Comparison of ENCODE assay signal across 9 cellular contexts in the genomic region with DNA sequence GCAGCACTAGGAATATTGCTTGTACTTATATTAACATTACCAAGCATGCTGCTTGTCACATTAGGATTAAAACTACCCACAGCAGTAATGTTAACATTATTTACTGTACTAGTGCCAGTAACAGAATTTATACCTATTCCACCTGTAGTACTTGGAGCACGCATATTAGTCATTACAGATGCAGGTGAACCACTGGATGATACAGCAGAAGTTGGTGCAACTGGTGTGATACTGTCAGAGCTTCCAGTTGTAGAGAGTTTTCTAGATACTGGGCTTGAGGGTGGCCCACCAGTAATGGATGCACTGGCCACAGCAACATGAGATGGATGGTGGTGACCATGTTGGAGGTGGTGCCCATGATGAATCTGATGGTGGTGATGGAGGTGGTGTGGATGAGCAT. TPM values are rescaled to one million over a fixed set of nuclear protein-coding genes. Genes with fewer than 3 reads are reported as not detected.
DNase-seq lines count a peak whose midpoint lies in the region; ATAC-seq, FAIRE-seq and TF ChIP-seq lines count a peak whose summit lies in the region.
"Had no signal": no experiment of that assay in that cellular context is flagged by ENCODE, and none has a peak within 500 bp of the region (broad histone marks: within the 10 kb centered on the region; RNA-seq: fewer than 3 reads in every experiment).

No MANE protein-coding gene starts in this region.

- WGBS in K562 (ENCODE audit: insufficient coverage, low coverage, missing lambda C conversion rate) = 50% methylated on average over 1 of the region's 1 CpG

- TF ChIP-seq RAD21 in K562 (CRISPR knock-in tag; conservative IDR thresholded peaks at IDR 0.05 in 1 of 2, IDR thresholded peaks at IDR 0.05 in 1 of 2) = no peak

- H3K27me3 Mint-ChIP-seq in activated naive CD4-positive, alpha-beta T cell treated with anti-CD3 and anti-CD28 coated beads, Interleukin-2, amount 10 ng/mL, durations not matched to agents 7 days and 5 days = peaks cover 21% of the 10 kb centered on the region
- H3K27me3 Mint-ChIP-seq in memory B cell = no peaks in the 10 kb centered on the region
- H3K27me3 Mint-ChIP-seq in type B pancreatic cell = no peaks in the 10 kb centered on the region

- TF ChIP-seq EP300 in K562 (IDR thresholded peaks at IDR 0.05; ENCODE audit: low read length) = no peak

- peak; percentile 37 for FAIRE-seq in K562 (lab: Jason Lieb, UNC)

- no TSS peak for BruUV-seq in K562 (replicated peaks; lab: Mats Ljungman, UMichigan)

- no peak for DNase-seq in activated naive CD4-positive, alpha-beta T cell treated with anti-CD3 and anti-CD28 coated beads, Interleukin-2, amount 10 ng/mL, durations not matched to agents 7 days and 5 days
- no peak for DNase-seq in activated naive CD4-positive, alpha-beta T cell treated with anti-CD3 and anti-CD28 coated beads, Interleukin-2, amount 50 U/mL, for 72 hours (ENCODE audit: low spot score in 2 of 2)
- DNase-seq in K562 (ENCODE audit: extremely low read depth in 1 of 4, low spot score in 3 of 4) (no peak), memory B cell (ENCODE audit: low spot score in 2 of 2) (no peak), type B pancreatic cell (ENCODE audit: extremely low spot score, unreplicated experiment) (no peak), DMS 273 treated with DMSO at 0.1 percent for 48 hours (lab: John Stamatoyannopoulos, UW) (no peak)

- H3K9me3 Mint-ChIP-seq in activated naive CD4-positive, alpha-beta T cell treated with anti-CD3 and anti-CD28 coated beads, Interleukin-2, amount 10 ng/mL, durations not matched to agents 7 days and 5 days = no peaks in the 10 kb centered on the region
- no peaks in the 10 kb centered on the region for H3K9me3 Mint-ChIP-seq in activated naive CD4-positive, alpha-beta T cell treated with anti-CD3 and anti-CD28 coated beads, Interleukin-2, amount 50 U/mL, for 72 hours
- H3K9me3 Mint-ChIP-seq in memory B cell (no peaks in the 10 kb centered on the region), type B pancreatic cell (no peaks in the 10 kb centered on the region)

- peaks cover 40% of the 10 kb centered on the region for H3K4me1 Mint-ChIP-seq in activated naive CD4-positive, alpha-beta T cell treated with anti-CD3 and anti-CD28 coated beads, Interleukin-2, amount 10 ng/mL, durations not matched to agents 7 days and 5 days
- H3K4me1 Mint-ChIP-seq in memory B cell (peaks cover 34% of the 10 kb centered on the region), type B pancreatic cell (ENCODE audit: unreplicated experiment) (peaks cover 45% of the 10 kb centered on the region)

- H3K27ac Mint-ChIP-seq in activated naive CD4-positive, alpha-beta T cell treated with anti-CD3 and anti-CD28 coated beads, Interleukin-2, amount 10 ng/mL, durations not matched to agents 7 days and 5 days = no peak overlapping the region
- no peak overlapping the region for H3K27ac Mint-ChIP-seq in activated naive CD4-positive, alpha-beta T cell treated with anti-CD3 and anti-CD28 coated beads, Interleukin-2, amount 50 U/mL, for 72 hours
- H3K27ac Mint-ChIP-seq in memory B cell = peak overlapping the region; percentile 88
- H3K27ac Mint-ChIP-seq in type B pancreatic cell = peak overlapping the region; percentile 94

- no peak overlapping the region for H3K9ac ChIP-seq in K562 (ENCODE audit: insufficient read depth in 1 of 2, low read depth in 2 of 2, low read length in 2 of 2)

- no peak for ATAC-seq in activated naive CD4-positive, alpha-beta T cell treated with anti-CD3 and anti-CD28 coated beads, Interleukin-2, amount 50 U/mL, for 72 hours
- ATAC-seq in K562 (no peak), memory B cell (ENCODE audit: low read depth) (no peak), HG02588 (IDR thresholded peaks at IDR 0.05; ENCODE audit: unreplicated experiment) (no peak), GM18873 (IDR thresholded peaks at IDR 0.05; ENCODE audit: low FRiP score, unreplicated experiment) (no peak)
- ATAC-seq: sciatic nerve had no signal

- TF ChIP-seq CTCF in K562 (IDR thresholded peaks at IDR 0.05 in 2 of 3, conservative IDR thresholded peaks at IDR 0.05 in 1 of 3; ENCODE audit: insufficient read depth in 2 of 3, low read depth in 1 of 3, low read length in 3 of 3) (no peak), type B pancreatic cell (conservative IDR thresholded peaks at IDR 0.05) (no peak)

- intact Hi-C loops in K562 (cut with micrococcal nuclease) = no loop called here

- H3K4me2 ChIP-seq in K562 (ENCODE audit: insufficient read depth, low read length) = no peak overlapping the region

- CTCF ChIA-PET in activated naive CD4-positive, alpha-beta T cell treated with anti-CD3 and anti-CD28 coated beads, Interleukin-2, amount 10 ng/mL, durations not matched to agents 7 days and 5 days (lab: Charles Lee) = interaction anchor here (0.6 to 1.5 kb wide), 4 partner anchors 9 to 1376 kb away, joined by 3 to 4 read pairs (median 3); no protein-coding TSS in a partner anchor
- CTCF ChIA-PET in K562 (lab: Yijun Ruan, JAX; ENCODE audit: low intra/inter-chr PET ratio) = no interaction called here

- H3K36me3 ChIP-seq in K562 (ENCODE audit: control insufficient read depth, insufficient read depth, low read length) = no peaks in the 10 kb centered on the region

- POLR2A ChIA-PET in K562 (lab: Yijun Ruan, JAX) = no interaction called here

- in situ Hi-C loops in K562 (cut with MboI) = no loop called here

- no peak overlapping the region for H2AFZ ChIP-seq in K562 (ENCODE audit: low read depth, low read length)

- H3K79me2 ChIP-seq in K562 (ENCODE audit: control insufficient read depth, insufficient read depth, low read length) = no peaks in the 10 kb centered on the region

- H3K4me3 Mint-ChIP-seq in activated naive CD4-positive, alpha-beta T cell treated with anti-CD3 and anti-CD28 coated beads, Interleukin-2, amount 10 ng/mL, durations not matched to agents 7 days and 5 days = peak overlapping the region; percentile 95
- H3K4me3 Mint-ChIP-seq in memory B cell (peak overlapping the region; percentile 94), type B pancreatic cell (peak overlapping the region; percentile 98)

- peaks cover 6% of the 10 kb centered on the region for H3K36me3 Mint-ChIP-seq in activated naive CD4-positive, alpha-beta T cell treated with anti-CD3 and anti-CD28 coated beads, Interleukin-2, amount 10 ng/mL, durations not matched to agents 7 days and 5 days
- peaks cover 0 to 14% of the 10 kb centered on the region in 2 donors for H3K36me3 Mint-ChIP-seq in activated naive CD4-positive, alpha-beta T cell treated with anti-CD3 and anti-CD28 coated beads, Interleukin-2, amount 50 U/mL, for 72 hours
- H3K36me3 Mint-ChIP-seq in memory B cell = peaks cover 2% of the 10 kb centered on the region
- peaks cover 32% of the 10 kb centered on the region for H3K36me3 Mint-ChIP-seq in type B pancreatic cell

- TF ChIP-seq POLR2A in K562 (conservative IDR thresholded peaks at IDR 0.05) = no peak

- H4K20me1 ChIP-seq in K562 (replicated peaks; ENCODE audit: control insufficient read depth, insufficient read depth, low read length) = no peaks in the 10 kb centered on the region

- H3K9me1 ChIP-seq in K562 (ENCODE audit: control insufficient read depth, insufficient read depth, low read length) = no peaks in the 10 kb centered on the region

- H3K4me1 ChIP-seq in K562 (replicated peaks in 1 of 2; ENCODE audit: control insufficient read depth in 2 of 2, insufficient read depth in 2 of 2, low read length in 2 of 2) = peaks cover 0 to 25% of the 10 kb centered on the region in 2 experiments; a peak in 4 of 5 replicates

- no peak overlapping the region for H3K4me3 ChIP-seq in K562

- no peak overlapping the region for H3K27ac ChIP-seq in K562 (ENCODE audit: extremely low read depth, low read depth, low read length)

- H3K9me3 ChIP-seq in K562 (replicated peaks; ENCODE audit: control insufficient read depth, insufficient read depth, low read depth, low read length) = no peaks in the 10 kb centered on the region

- H3K27me3 ChIP-seq in K562 (ENCODE audit: control insufficient read depth in 2 of 2, insufficient read depth in 2 of 2, low read length in 2 of 2) = no peaks in the 10 kb centered on the region

TF ChIP-seq in K562, 482 proteins besides CTCF, POLR2A, EP300 and RAD21 (continues in another document):
- TF ChIP-seq, protein P1, sequence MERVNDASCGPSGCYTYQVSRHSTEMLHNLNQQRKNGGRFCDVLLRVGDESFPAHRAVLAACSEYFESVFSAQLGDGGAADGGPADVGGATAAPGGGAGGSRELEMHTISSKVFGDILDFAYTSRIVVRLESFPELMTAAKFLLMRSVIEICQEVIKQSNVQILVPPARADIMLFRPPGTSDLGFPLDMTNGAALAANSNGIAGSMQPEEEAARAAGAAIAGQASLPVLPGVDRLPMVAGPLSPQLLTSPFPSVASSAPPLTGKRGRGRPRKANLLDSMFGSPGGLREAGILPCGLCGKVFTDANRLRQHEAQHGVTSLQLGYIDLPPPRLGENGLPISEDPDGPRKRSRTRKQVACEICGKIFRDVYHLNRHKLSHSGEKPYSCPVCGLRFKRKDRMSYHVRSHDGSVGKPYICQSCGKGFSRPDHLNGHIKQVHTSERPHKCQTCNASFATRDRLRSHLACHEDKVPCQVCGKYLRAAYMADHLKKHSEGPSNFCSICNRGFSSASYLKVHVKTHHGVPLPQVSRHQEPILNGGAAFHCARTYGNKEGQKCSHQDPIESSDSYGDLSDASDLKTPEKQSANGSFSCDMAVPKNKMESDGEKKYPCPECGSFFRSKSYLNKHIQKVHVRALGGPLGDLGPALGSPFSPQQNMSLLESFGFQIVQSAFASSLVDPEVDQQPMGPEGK (CRISPR knock-in tag; IDR thresholded peaks at IDR 0.05; ENCODE audit: borderline replicate concordance) = no peak

RNA-seq across cellular contexts. Expression of gene TSC22D1, which starts 1.1 kb away (rescaled TPM):
- 10 to 100 TPM in 1 of 2 donors, 1 to 10 TPM in 1; 7.9 to 12.7 TPM for total RNA-seq in activated naive CD4-positive, alpha-beta T cell treated with anti-CD3 and anti-CD28 coated beads, Interleukin-2, amount 50 U/mL, for 72 hours
- total RNA-seq in K562 (2011; cell fraction: chromatin; rRNA removed; ENCODE audit: low replicate concordance) = 20.2 and 29.3 TPM in 2 replicates
- 19.9 and 21.0 TPM in 2 replicates for total RNA-seq in K562 (2011; cell fraction: nucleolus; rRNA removed)
- total RNA-seq in K562 (2011; cell fraction: nucleoplasm; rRNA removed) = 24.5 and 25.0 TPM in 2 replicates
- total RNA-seq in K562 (2014; rRNA removed) (4.8 and 6.7 TPM in 2 replicates), K562 (2014; rRNA removed; fragmentation: Illumina TruSeq; extraction: Trizol) (8.4 TPM in 2 replicates), K562 (2015; rRNA removed; fragmentation: Illumina TruSeq; extraction: Trizol) (8.2 and 8.4 TPM in 2 replicates), K562 (2021) (8.5 and 9.6 TPM in 2 replicates), type B pancreatic cell (ENCODE audit: low replicate concordance) (83.6 and 132 TPM in 2 replicates)
- polyA plus RNA-seq in K562 (2011; rRNA removed) (14.0 and 19.8 TPM in 2 replicates), K562 (2014; fragmentation: Illumina TruSeq; extraction: Trizol) (8.4 and 8.8 TPM in 2 replicates), K562 (2014; fragmentation: Nextera tagmentation; extraction: Ambion mirVana) (1 to 10 TPM; 2.6 to 3.0 TPM), K562 (2014; rRNA removed) (7.4 and 10.4 TPM in 2 replicates)
- polyA plus RNA-seq in K562 (2011; cell fraction: cytosol; rRNA removed) = 8.5 and 12.1 TPM in 2 replicates
- 10.5 and 15.4 TPM in 2 replicates for polyA plus RNA-seq in K562 (2011; cell fraction: nucleus; rRNA removed)
- polyA plus RNA-seq in K562 (2012) = 9.9 and 10.3 TPM in 2 replicates
- polyA minus RNA-seq in K562 (2011; rRNA and poly(A)+ RNA removed) = 15.7 and 18.3 TPM in 2 replicates
- 7.5 and 9.9 TPM in 2 replicates for polyA minus RNA-seq in K562 (2011; cell fraction: cytosol; rRNA and poly(A)+ RNA removed)
- 17.1 and 29.2 TPM in 2 replicates for polyA minus RNA-seq in K562 (2011; cell fraction: nucleus; rRNA and poly(A)+ RNA removed)

Comparison
In these comparisons a context has a peak if more than half of its experiments do, and no peak if none do; other contexts are left out.
1. H3K27ac Mint-ChIP-seq: peak in memory B cell (single experiment) and type B pancreatic cell (single experiment); none in activated naive CD4-positive, alpha-beta T cell treated with anti-CD3 and anti-CD28 coated beads, Interleukin-2, amount 10 ng/mL, durations not matched to agents 7 days and 5 days (single experiment) and activated naive CD4-positive, alpha-beta T cell treated with anti-CD3 and anti-CD28 coated beads, Interleukin-2, amount 50 U/mL, for 72 hours (0 of 2).
2. Peak in every context shown above with its lines, with median percentiles within 50 percentile points of each other: H3K4me3 Mint-ChIP-seq.